9 cellular contexts compared by ENCODE assay signal in the genomic region with DNA sequence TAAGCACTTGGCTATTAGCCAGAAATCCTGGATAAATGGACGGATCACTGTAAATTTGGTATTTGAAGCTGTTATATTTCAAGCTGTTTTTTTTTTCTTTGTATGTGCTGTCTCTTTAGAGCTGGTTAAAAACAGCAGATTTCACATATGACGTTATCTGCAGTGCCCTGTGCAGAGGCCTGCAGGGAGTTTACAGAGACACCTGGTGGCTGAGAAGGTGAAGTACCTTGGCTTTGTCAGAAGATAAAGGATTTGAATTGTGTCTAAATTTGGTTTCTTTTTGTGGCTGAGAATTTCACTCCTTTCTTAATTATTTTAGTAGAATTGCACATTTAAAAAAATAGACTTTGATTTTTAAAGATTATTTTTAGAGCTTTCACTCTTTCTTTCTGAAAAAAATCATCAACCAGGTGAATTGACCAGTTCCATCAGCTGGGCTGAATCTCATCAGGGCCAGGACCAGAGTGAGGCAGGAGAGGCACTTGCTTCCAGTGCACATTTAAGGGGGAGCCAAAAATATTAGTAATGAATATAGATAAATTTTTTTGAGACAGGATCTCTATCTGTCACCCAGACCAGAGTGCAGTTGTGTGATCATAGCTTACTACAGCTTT. TPM values are rescaled to one million over a fixed set of nuclear protein-coding genes. Genes with fewer than 3 reads are reported as not detected.
DNase-seq lines count a peak whose midpoint lies in the region; ATAC-seq, FAIRE-seq and TF ChIP-seq lines count a peak whose summit lies in the region.
"Had no signal": no experiment of that assay in that cellular context is flagged by ENCODE, and none has a peak within 500 bp of the region (broad histone marks: within the 10 kb centered on the region; RNA-seq: fewer than 3 reads in every experiment).

No MANE protein-coding gene starts in this region.

- no peaks in the 10 kb centered on the region for H3K9me3 ChIP-seq in body of pancreas
- no peaks in the 10 kb centered on the region for H3K9me3 ChIP-seq in keratinocyte (ENCODE audit: control insufficient read depth, low read depth, low read length)

- ATAC-seq in HG02642 (IDR thresholded peaks at IDR 0.05; ENCODE audit: poor library complexity, unreplicated experiment), result peak; percentile 90
- ATAC-seq in body of pancreas, result peak; percentile 86

- H3K27me3 ChIP-seq in body of pancreas (no peaks in the 10 kb centered on the region), keratinocyte (ENCODE audit: control insufficient read depth, extremely low read depth, insufficient read depth, low read length) (no peaks in the 10 kb centered on the region)

- H2AFZ ChIP-seq in keratinocyte (ENCODE audit: control insufficient read depth, low read length), result no peak overlapping the region

- TF ChIP-seq POLR2A in GM12892 (IDR thresholded peaks at IDR 0.05; ENCODE audit: low read depth, low read length) (no peak), body of pancreas (IDR thresholded peaks at IDR 0.05) (no peak)

- no peak overlapping the region for H3K4me3 ChIP-seq in body of pancreas
- no peak overlapping the region for H3K4me3 ChIP-seq in keratinocyte (ENCODE audit: control insufficient read depth in 2 of 3, extremely low read depth in 1 of 3, insufficient read depth in 2 of 3, low read depth in 1 of 3, low read length in 3 of 3)

- 3 to 4% methylated on average over 2 of the region's 2 CpGs for WGBS in body of pancreas, 2 donors

- dilution Hi-C loops in keratinocyte (cut with MboI; ENCODE audit: extremely low pct_ligation_motif_present, low sequenced_read_pairs), result no loop called here

- H3K4me2 ChIP-seq in keratinocyte (ENCODE audit: control insufficient read depth, extremely low read depth, insufficient read depth, low read depth, low read length), result no peak overlapping the region

- H3K36me3 ChIP-seq in body of pancreas (replicated peaks in 1 of 2; ENCODE audit: insufficient read depth in 1 of 2, low read depth in 2 of 2), result no peaks in the 10 kb centered on the region
- H3K36me3 ChIP-seq in keratinocyte (ENCODE audit: control insufficient read depth in 2 of 2, extremely low read depth in 1 of 2, insufficient read depth in 2 of 2, low read length in 2 of 2), result no peaks in the 10 kb centered on the region

- H3K79me2 ChIP-seq in keratinocyte (ENCODE audit: control insufficient read depth, insufficient read depth, low read length), result no peaks in the 10 kb centered on the region

- TF ChIP-seq CTCF in body of pancreas (IDR thresholded peaks at IDR 0.05), result peak; percentile 71 to 87 (median 85)
- peak; percentile 74 to 83 (median 83) for TF ChIP-seq CTCF in keratinocyte (optimal IDR thresholded peaks at IDR 0.05 in 1 of 3, IDR thresholded peaks at IDR 0.05 in 1 of 3, conservative IDR thresholded peaks at IDR 0.05 in 1 of 3; ENCODE audit: extremely low read depth in 1 of 3, insufficient read depth in 2 of 3, low read length in 3 of 3)

- FAIRE-seq in A204.1 (lab: Jason Lieb, UNC), result peak; percentile 95
- peak; percentile 86 for FAIRE-seq in GM12892 (lab: Jason Lieb, UNC)
- FAIRE-seq in keratinocyte (lab: Jason Lieb, UNC), result no peak

- H3K27ac ChIP-seq in body of pancreas (no peak overlapping the region), keratinocyte (ENCODE audit: control insufficient read depth, insufficient read depth, low read length) (no peak overlapping the region)

- DNase-seq in GM12892 (ENCODE audit: insufficient read length), result peak; percentile 51
- peak; percentile 77 for DNase-seq in NCI-H1092 treated with DMSO at 0.1 percent for 48 hours (lab: John Stamatoyannopoulos, UW)
- DNase-seq in T follicular helper cell (ENCODE audit: low read depth), result peak; percentile 60
- peak; percentile 60 to 77 (median 72) for DNase-seq in body of pancreas
- peak; percentile 40 for DNase-seq in keratinocyte (ENCODE audit: low read depth, low spot score)
- peak; percentile 28 to 42 for DNase-seq in stimulated activated CD8-positive, alpha-beta memory T cell treated with anti-CD3 and anti-CD28 coated beads, Interleukin-2, amount 100 ng/mL, for 1 hour (ENCODE audit: low read depth in 2 of 2)

- no peaks in the 10 kb centered on the region for H4K20me1 ChIP-seq in keratinocyte (ENCODE audit: control insufficient read depth, extremely low read depth, insufficient read depth, low read length)

- peaks cover 37% of the 10 kb centered on the region for H3K4me1 ChIP-seq in body of pancreas
- peaks cover 21% of the 10 kb centered on the region for H3K4me1 ChIP-seq in keratinocyte (ENCODE audit: control insufficient read depth, extremely low read depth, insufficient read depth, low read length)

- no peaks in the 10 kb centered on the region for H3K9me1 ChIP-seq in keratinocyte (ENCODE audit: control insufficient read depth, extremely low read depth, insufficient read depth, low read length)

- no peak overlapping the region for H3K9ac ChIP-seq in keratinocyte (ENCODE audit: control insufficient read depth, extremely low read depth, insufficient read depth, low read length)

- intact Hi-C loops in body of pancreas (cut with DNase I), result no loop called here

RNA-seq across cellular contexts. Expression of gene CHRNA9, which starts 9.6 kb away (rescaled TPM):
- polyA plus RNA-seq in GM12892 (2012; ENCODE audit: missing spikeins), result not detected
- total RNA-seq in body of pancreas, result not detected
- polyA plus RNA-seq in keratinocyte, result 0.02 to 0.37 TPM (median 0.03 TPM) in 3 replicates
- 0.26 TPM for polyA plus RNA-seq in keratinocyte (2011; ENCODE audit: low read depth)
- 0.03 and 0.09 TPM in 2 replicates for polyA plus RNA-seq in keratinocyte (2011; cell fraction: cytosol; rRNA removed)
- polyA plus RNA-seq in keratinocyte (2011; cell fraction: nucleus; rRNA removed), result 0.09 TPM in 1 of 2 replicates, not detected in the other
- 0.17 and 0.18 TPM in 2 replicates for polyA plus RNA-seq in keratinocyte (2012; ENCODE audit: low replicate concordance)
- 0.16 to 0.20 TPM in 2 of 3 replicates, not detected in the other for polyA minus RNA-seq in keratinocyte
- polyA minus RNA-seq in keratinocyte (2011; cell fraction: cytosol; rRNA and poly(A)+ RNA removed), result not detected
- polyA minus RNA-seq in keratinocyte (2011; cell fraction: nucleus; rRNA and poly(A)+ RNA removed), result 0.23 TPM in 1 of 2 replicates, not detected in the other
- total RNA-seq: skeletal muscle tissue had no signal
